In genomic region chr5:144433893-144434292, GRCh38 we compare ENCODE assay signal across 25 cellular contexts.
A peak's percentile ranks its signal among the peaks of the same experiment; 100 is the strongest.
DNase-seq lines count a peak whose midpoint lies in the region; ATAC-seq and TF ChIP-seq lines count a peak whose summit lies in the region.
"Had no signal": no experiment of that assay in that cellular context is flagged by ENCODE, and none has a peak within 500 bp of the region (broad histone marks: within the 10 kb centered on the region; RNA-seq: fewer than 3 reads in every experiment).

No MANE protein-coding gene starts in this region.

- H3K9me3 ChIP-seq in WERI-Rb-1 (ENCODE audit: severe bottlenecking), result no peaks in the 10 kb centered on the region
- H3K9me3 ChIP-seq: BLaER1 had no signal

- H3K4me3 ChIP-seq in WERI-Rb-1 (ENCODE audit: low read depth, low read length), result no peak overlapping the region
- H3K4me3 ChIP-seq: BLaER1, GM12878, PC-9 had no signal

- peak overlapping the region; percentile 70 for H3K27ac ChIP-seq in WERI-Rb-1
- H3K27ac ChIP-seq: 22Rv1, BLaER1, PC-9 had no signal

- no peak for ATAC-seq in HG03457 (IDR thresholded peaks at IDR 0.05; ENCODE audit: unreplicated experiment)
- ATAC-seq: GM12878 had no signal

- TF ChIP-seq CTCF in WERI-Rb-1 (IDR thresholded peaks at IDR 0.05; ENCODE audit: low read depth, low read length), result peak; percentile 41; the same call in 1 of the 2 replicates

- DNase-seq in NCI-H1417 (lab: John Stamatoyannopoulos, UW) (peak in 2 of 3 experiments; percentile 3 to 10), NCI-H1417 treated with DMSO at 0.1 percent for 48 hours (lab: John Stamatoyannopoulos, UW) (no peak), WERI-Rb-1 (peak; percentile 69), left kidney (ENCODE audit: low read depth, low spot score) (peak; percentile 52), renal cortical epithelial cell (ENCODE audit: low read depth) (peak; percentile 34)
- DNase-seq in activated CD4-positive, alpha-beta T cell treated with anti-CD3 and anti-CD28 coated beads, Interleukin-2, amount 50 U/mL, for 4 hours, result no peak
- no peak for DNase-seq in activated CD4-positive, CD25-positive, alpha-beta regulatory T cell (lab: John Stamatoyannopoulos, UW)
- DNase-seq: ACHN; Caco-2; CD4-positive, alpha-beta memory T cell; DND-41; H9; HFFc6; KG1; NCI-H1105; NCI-H187 treated with DMSO at 0.1 percent for 48 hours; NCI-H2171; NCI-H524 treated with DMSO at 0.1 percent for 48 hours; PC-9; RPMI8226; SHP77 had no signal

- no peaks in the 10 kb centered on the region for H3K27me3 ChIP-seq in WERI-Rb-1 (ENCODE audit: insufficient read depth, low read depth, severe bottlenecking)
- H3K27me3 ChIP-seq: BLaER1 had no signal

- no peaks in the 10 kb centered on the region for H3K36me3 ChIP-seq in WERI-Rb-1
- H3K36me3 ChIP-seq: BLaER1 had no signal

Comparison
In these comparisons a context has a peak if more than half of its experiments do, and no peak if none do; other contexts are left out.
1. DNase-seq: peak in NCI-H1417 (2 of 3), WERI-Rb-1 (single experiment), left kidney (single experiment) and renal cortical epithelial cell (single experiment); none in NCI-H1417 treated with DMSO at 0.1 percent for 48 hours (single experiment), activated CD4-positive, alpha-beta T cell treated with anti-CD3 and anti-CD28 coated beads, Interleukin-2, amount 50 U/mL, for 4 hours (0 of 2) and activated CD4-positive, CD25-positive, alpha-beta regulatory T cell (0 of 4).